Comparison of ENCODE assay signal across 9 cellular contexts in the genomic region with DNA sequence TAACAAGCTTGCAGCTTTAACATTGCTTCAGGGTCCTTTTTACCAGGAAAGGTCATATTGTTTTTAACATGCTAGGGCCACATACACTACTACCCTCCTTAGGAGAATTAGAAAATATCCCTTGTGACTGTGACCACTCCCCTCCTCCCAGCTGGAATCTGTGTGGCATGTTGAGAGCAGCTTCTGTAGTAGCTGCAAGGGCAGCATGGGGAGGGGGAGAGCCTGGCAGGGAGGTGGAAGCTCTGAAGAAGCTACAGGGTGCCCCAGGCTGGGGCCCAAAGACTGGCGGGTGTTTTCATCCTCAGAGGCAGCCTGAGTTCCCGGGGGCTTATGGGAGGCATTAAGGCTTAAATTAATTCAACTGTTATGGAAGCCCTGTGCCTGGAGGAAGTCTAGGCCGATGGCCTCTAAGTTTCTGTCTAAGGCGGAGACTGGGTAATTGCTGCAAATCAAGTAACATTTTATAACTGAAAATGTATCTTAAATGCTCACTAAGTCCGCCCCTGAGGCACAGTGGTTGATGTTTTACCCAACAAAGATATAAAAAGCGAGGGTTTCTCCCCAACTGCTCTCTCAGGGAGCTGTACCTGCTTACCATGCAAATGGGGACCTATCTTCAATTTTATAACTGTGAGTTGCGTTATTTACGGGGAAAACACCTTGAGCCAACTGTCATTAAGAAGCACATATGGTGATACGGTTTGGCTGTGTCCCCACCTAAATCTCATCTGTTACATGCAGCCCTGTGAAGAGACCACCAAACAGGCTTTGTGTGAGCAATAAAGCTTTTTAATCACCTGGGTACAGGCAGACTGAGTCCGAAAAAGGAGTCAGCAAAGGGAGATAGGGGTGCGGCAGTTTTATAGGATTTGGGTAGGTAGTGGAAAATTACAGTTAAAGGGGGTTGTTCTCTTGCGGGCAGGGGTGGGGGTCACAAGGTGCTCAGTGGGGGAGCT.
DNase-seq lines count a peak whose midpoint lies in the region; TF ChIP-seq lines count a peak whose summit lies in the region.
"Had no signal": no experiment of that assay in that cellular context is flagged by ENCODE, and none has a peak within 500 bp of the region (broad histone marks: within the 10 kb centered on the region; RNA-seq: fewer than 3 reads in every experiment).

No MANE protein-coding gene starts in this region.

- DNase-seq in NCI-H345 (lab: John Stamatoyannopoulos, UW), result peak; percentile 40
- DNase-seq in NCI-H345 treated with DMSO at 0.1 percent for 48 hours (lab: John Stamatoyannopoulos, UW; ENCODE audit: unreplicated experiment), result no peak
- DNase-seq in NAMALWA (ENCODE audit: low spot score), result peak; percentile 58
- DNase-seq in nephron progenitor cell, result peak; percentile 6
- no peak for DNase-seq in DMS79 treated with DMSO at 0.1 percent for 48 hours (lab: John Stamatoyannopoulos, UW)
- DNase-seq in activated T-cell treated with anti-CD3 and anti-CD28 coated beads, Interleukin-2, amount 50 U/mL, for 48 hours, result no peak
- no peak for DNase-seq in NCI-H226
- DNase-seq: NCI-H1694 treated with DMSO at 0.1 percent for 48 hours had no signal

- H3K36me3 Mint-ChIP-seq in nephron progenitor cell (ENCODE audit: low read depth), result peaks cover 27% of the 10 kb centered on the region

- no peaks in the 10 kb centered on the region for H3K9me3 ChIP-seq in HEK293 (ENCODE audit: control insufficient read depth, insufficient read depth, low read depth, low read length)

- CTCF ChIA-PET in HEK293 (lab: Yijun Ruan, JAX), result no interaction called here

- H3K4me1 Mint-ChIP-seq in nephron progenitor cell, result peaks cover 30% of the 10 kb centered on the region

- POLR2A ChIA-PET in HEK293 (lab: Yijun Ruan, JAX), result no interaction called here

- peak overlapping the region; percentile 95 for H3K27ac Mint-ChIP-seq in nephron progenitor cell

- no peak overlapping the region for H3K4me3 ChIP-seq in HEK293 (ENCODE audit: low read depth, low read length)

- no peak overlapping the region for H3K27ac ChIP-seq in HEK293 (ENCODE audit: extremely low read depth, low read depth, low read length)

- no peaks in the 10 kb centered on the region for H3K4me1 ChIP-seq in HEK293 (ENCODE audit: control insufficient read depth, insufficient read depth, low read length)

- H3K36me3 ChIP-seq in HEK293 (ENCODE audit: control insufficient read depth in 2 of 2, insufficient read depth in 1 of 2, low read length in 2 of 2), result peaks cover 0 to 6% of the 10 kb centered on the region in 2 experiments; a peak in 1 of 3 replicates

- no peak overlapping the region for H3K4me3 Mint-ChIP-seq in nephron progenitor cell

- no peaks in the 10 kb centered on the region for H3K9me3 Mint-ChIP-seq in nephron progenitor cell

- peaks cover 3% of the 10 kb centered on the region for H3K27me3 Mint-ChIP-seq in nephron progenitor cell (ENCODE audit: low read depth, poor library complexity)

- TF ChIP-seq CTCF in HEK293 (tag by site-specific recombination; IDR thresholded peaks at IDR 0.05) (no peak), nephron progenitor cell (IDR thresholded peaks at IDR 0.05) (no peak)

TF ChIP-seq in HEK293, 187 proteins besides CTCF, POLR2A, EP300 and RAD21:
- TF ChIP-seq SCRT2 (tag by site-specific recombination; IDR thresholded peaks at IDR 0.05), result no peak
- peak; percentile 51; the same call in 1 of the 2 replicates for TF ChIP-seq ZIC2 (tag by site-specific recombination; IDR thresholded peaks at IDR 0.05)
- no peak for TF ChIP-seq ZNF449 (tag by site-specific recombination; IDR thresholded peaks at IDR 0.05)
- TF ChIP-seq ZNF473 (tag by site-specific recombination; IDR thresholded peaks at IDR 0.05), result no peak
- TF ChIP-seq ZNF747 (tag by site-specific recombination; IDR thresholded peaks at IDR 0.05), result no peak
- TF ChIP-seq OSR2 (tag by site-specific recombination; IDR thresholded peaks at IDR 0.05), result peak; percentile 41; the same call in 1 of the 2 replicates
- no peak for TF ChIP-seq ZNF670 (tag by site-specific recombination; IDR thresholded peaks at IDR 0.05; ENCODE audit: low read depth)
- no peak for TF ChIP-seq GLIS2 (tag by site-specific recombination; IDR thresholded peaks at IDR 0.05)
- no peak for TF ChIP-seq ZNF248 (tag by site-specific recombination; IDR thresholded peaks at IDR 0.05)
- TF ChIP-seq, protein P1, sequence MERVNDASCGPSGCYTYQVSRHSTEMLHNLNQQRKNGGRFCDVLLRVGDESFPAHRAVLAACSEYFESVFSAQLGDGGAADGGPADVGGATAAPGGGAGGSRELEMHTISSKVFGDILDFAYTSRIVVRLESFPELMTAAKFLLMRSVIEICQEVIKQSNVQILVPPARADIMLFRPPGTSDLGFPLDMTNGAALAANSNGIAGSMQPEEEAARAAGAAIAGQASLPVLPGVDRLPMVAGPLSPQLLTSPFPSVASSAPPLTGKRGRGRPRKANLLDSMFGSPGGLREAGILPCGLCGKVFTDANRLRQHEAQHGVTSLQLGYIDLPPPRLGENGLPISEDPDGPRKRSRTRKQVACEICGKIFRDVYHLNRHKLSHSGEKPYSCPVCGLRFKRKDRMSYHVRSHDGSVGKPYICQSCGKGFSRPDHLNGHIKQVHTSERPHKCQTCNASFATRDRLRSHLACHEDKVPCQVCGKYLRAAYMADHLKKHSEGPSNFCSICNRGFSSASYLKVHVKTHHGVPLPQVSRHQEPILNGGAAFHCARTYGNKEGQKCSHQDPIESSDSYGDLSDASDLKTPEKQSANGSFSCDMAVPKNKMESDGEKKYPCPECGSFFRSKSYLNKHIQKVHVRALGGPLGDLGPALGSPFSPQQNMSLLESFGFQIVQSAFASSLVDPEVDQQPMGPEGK (tag by site-specific recombination; IDR thresholded peaks at IDR 0.05), result no peak
- no peak for TF ChIP-seq ZNF354C (tag by site-specific recombination; IDR thresholded peaks at IDR 0.05; ENCODE audit: borderline replicate concordance, low read depth)
- TF ChIP-seq, protein P2, sequence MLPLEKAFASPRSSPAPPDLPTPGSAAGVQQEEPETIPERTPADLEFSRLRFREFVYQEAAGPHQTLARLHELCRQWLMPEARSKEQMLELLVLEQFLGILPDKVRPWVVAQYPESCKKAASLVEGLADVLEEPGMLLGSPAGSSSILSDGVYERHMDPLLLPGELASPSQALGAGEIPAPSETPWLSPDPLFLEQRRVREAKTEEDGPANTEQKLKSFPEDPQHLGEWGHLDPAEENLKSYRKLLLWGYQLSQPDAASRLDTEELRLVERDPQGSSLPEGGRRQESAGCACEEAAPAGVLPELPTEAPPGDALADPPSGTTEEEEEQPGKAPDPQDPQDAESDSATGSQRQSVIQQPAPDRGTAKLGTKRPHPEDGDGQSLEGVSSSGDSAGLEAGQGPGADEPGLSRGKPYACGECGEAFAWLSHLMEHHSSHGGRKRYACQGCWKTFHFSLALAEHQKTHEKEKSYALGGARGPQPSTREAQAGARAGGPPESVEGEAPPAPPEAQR (tag by site-specific recombination; IDR thresholded peaks at IDR 0.05), result no peak
- no peak for TF ChIP-seq RBAK (tag by site-specific recombination; IDR thresholded peaks at IDR 0.05)
- no peak for TF ChIP-seq ZBTB44 (tag by site-specific recombination; IDR thresholded peaks at IDR 0.05)
- no peak for TF ChIP-seq SP3 (tag by site-specific recombination; IDR thresholded peaks at IDR 0.05)
- no peak for TF ChIP-seq ZNF645 (tag by site-specific recombination; IDR thresholded peaks at IDR 0.05)

Comparison
In these comparisons a context has a peak if more than half of its experiments do, and no peak if none do; other contexts are left out.
1. DNase-seq: peak in NCI-H345 (single experiment), NAMALWA (single experiment) and nephron progenitor cell (single experiment); none in NCI-H345 treated with DMSO at 0.1 percent for 48 hours (single experiment), DMS79 treated with DMSO at 0.1 percent for 48 hours (single experiment), activated T-cell treated with anti-CD3 and anti-CD28 coated beads, Interleukin-2, amount 50 U/mL, for 48 hours (0 of 2) and NCI-H226 (single experiment).